8 cellular contexts compared by ENCODE assay signal in genomic region chr6:33313709-33314514, GRCh38. TPM values are rescaled to one million over a fixed set of nuclear protein-coding genes. Genes with fewer than 3 reads are reported as not detected.
DNase-seq lines count a peak whose midpoint lies in the region; ATAC-seq and TF ChIP-seq lines count a peak whose summit lies in the region.

Gene TAPBP, minus strand, starts transcription at chr6:33314078. Its CDS starts 37 bp downstream, at chr6:33314041.

- peaks cover 31 to 61% (median 48%) of the 10 kb centered on the region in 11 experiments; a peak in 21 of 22 replicates for H4K20me1 ChIP-seq in BLaER1 treated with 17β-estradiol and CSF1 and Interleukin-3, amounts not matched to agents 10 nM and 100 nM

- H3K36me3 ChIP-seq in BLaER1 treated with 17β-estradiol and CSF1 and Interleukin-3, amounts not matched to agents 10 nM and 100 nM = peaks cover 24 to 48% (median 38%) of the 10 kb centered on the region in 11 experiments
- H3K36me3 ChIP-seq in adipocyte (ENCODE audit: control insufficient read depth, insufficient read depth, low read length, severe bottlenecking) (peaks cover 5% of the 10 kb centered on the region), heart left ventricle (peaks cover 0 to 38% (median 27%) of the 10 kb centered on the region in 9 donors), trophoblast cell (ENCODE audit: control insufficient read depth in 1 of 2, insufficient read depth in 2 of 2, low read length in 2 of 2) (peaks cover 13 to 15% of the 10 kb centered on the region in 2 experiments), transverse colon (peaks cover 0 to 11% (median 0%) of the 10 kb centered on the region in 4 donors)

- peak within 1 kb of the TSS; percentile 64 for H3K14ac ChIP-seq in trophoblast cell (ENCODE audit: low read length)

- H4K8ac ChIP-seq in trophoblast cell (ENCODE audit: low read depth, low read length) = peak within 1 kb of the TSS; percentile 63

- TF ChIP-seq POLR2A in heart left ventricle (IDR thresholded peaks at IDR 0.05) (peak in 1 of 2 donors; percentile 34), transverse colon (IDR thresholded peaks at IDR 0.05) (peak; percentile 76)

- in situ Hi-C loops in transverse colon (cut with MboI; ENCODE audit: low pct_ligation_motif_present in 1 of 4, low pct_unique_long_range_greater_than_20kb in 1 of 4, low sequenced_read_pairs in 3 of 4) = no loop called here

- H4K91ac ChIP-seq in trophoblast cell (ENCODE audit: low read depth, low read length) = peak within 1 kb of the TSS; percentile 78

- H3K9me3 ChIP-seq in BLaER1 treated with 17β-estradiol and CSF1 and Interleukin-3, amounts not matched to agents 10 nM and 100 nM (replicated peaks in 1 of 11) = no peaks in the 10 kb centered on the region
- H3K9me3 ChIP-seq in adipocyte (ENCODE audit: control insufficient read depth, low read length) (no peaks in the 10 kb centered on the region), heart left ventricle (no peaks in the 10 kb centered on the region), trophoblast cell (ENCODE audit: insufficient read depth, low read depth, low read length) (no peaks in the 10 kb centered on the region), transverse colon (no peaks in the 10 kb centered on the region)

- intact Hi-C loops in heart left ventricle (cut with DNase I) (loop anchor here in 2 of 10 donors (2.0 to 5.0 kb wide), 2 partner anchors 15 to 37 kb away; partner anchors contain the start of genes RGL2 (in 2 of the 2) and B3GALT4 (in 1 of the 2)), transverse colon (cut with DNase I; ENCODE audit: low total_unique reads) (loop anchor here (10.0 kb wide), 1 partner anchor 101 kb away; the partner anchor contains the start of genes CUTA and PHF1)

- H2AFZ ChIP-seq in trophoblast cell (ENCODE audit: insufficient read depth, low read length, poor library complexity) = peak within 1 kb of the TSS; percentile 24

- TF ChIP-seq EP300 in transverse colon (IDR thresholded peaks at IDR 0.05; ENCODE audit: low read depth) = no peak

- H2AK5ac ChIP-seq in trophoblast cell (ENCODE audit: low read length) = peak within 1 kb of the TSS; percentile 49

- DNase-seq in HuH-7 (ENCODE audit: low spot score) (peak; percentile 53), T-helper 1 cell (peak; percentile 77 to 86 (median 83)), adipocyte (ENCODE audit: low read depth) (peak; percentile 87), heart left ventricle (peak; percentile 62 to 77 (median 71)), trophoblast cell (peak; percentile 76 to 82), transverse colon (peak; percentile 77)

- H3K4ac ChIP-seq in trophoblast cell (ENCODE audit: low read depth, low read length) = peak within 1 kb of the TSS; percentile 11

- H3K9ac ChIP-seq in BLaER1 treated with 17β-estradiol and CSF1 and Interleukin-3, amounts not matched to agents 10 nM and 100 nM = peak within 1 kb of the TSS; percentile 90 to 97 (median 92)
- H3K9ac ChIP-seq in adipocyte (ENCODE audit: low read length) (peak within 1 kb of the TSS; percentile 99), trophoblast cell (ENCODE audit: low read length) (peak within 1 kb of the TSS; percentile 88)

- peak within 1 kb of the TSS; percentile 33 for H2BK120ac ChIP-seq in trophoblast cell (ENCODE audit: insufficient read depth, low read length, poor library complexity)

- H3K79me1 ChIP-seq in trophoblast cell (ENCODE audit: low read length) = peaks cover 18% of the 10 kb centered on the region

- no peak within 1 kb of the TSS for H2BK12ac ChIP-seq in trophoblast cell (ENCODE audit: low read length)

- peak within 1 kb of the TSS; percentile 75 to 91 (median 84) for H3K4me3 ChIP-seq in BLaER1 treated with 17β-estradiol and CSF1 and Interleukin-3, amounts not matched to agents 10 nM and 100 nM
- peak within 1 kb of the TSS; percentile 95 for H3K4me3 ChIP-seq in adipocyte (ENCODE audit: low read length)
- peak within 1 kb of the TSS; percentile 64 to 99 (median 93) for H3K4me3 ChIP-seq in heart left ventricle
- peak within 1 kb of the TSS; percentile 84 for H3K4me3 ChIP-seq in trophoblast cell (ENCODE audit: low read depth, low read length)
- peak within 1 kb of the TSS; percentile 52 to 94 (median 71) for H3K4me3 ChIP-seq in transverse colon

- peaks cover 50 to 60% (median 57%) of the 10 kb centered on the region in 10 experiments for H3K4me1 ChIP-seq in BLaER1 treated with 17β-estradiol and CSF1 and Interleukin-3, amounts not matched to agents 10 nM and 100 nM
- H3K4me1 ChIP-seq in adipocyte (ENCODE audit: control insufficient read depth, insufficient read depth, low read length) (peaks cover 32% of the 10 kb centered on the region), heart left ventricle (peaks cover 0 to 72% (median 39%) of the 10 kb centered on the region in 12 donors), trophoblast cell (ENCODE audit: control insufficient read depth in 1 of 2, insufficient read depth in 2 of 2, low read length in 2 of 2) (peaks cover 14 to 23% of the 10 kb centered on the region in 2 experiments), transverse colon (peaks cover 23 to 54% (median 39%) of the 10 kb centered on the region in 4 donors)

- ATAC-seq in GM19395 (IDR thresholded peaks at IDR 0.05; ENCODE audit: unreplicated experiment) = peak; percentile 50
- ATAC-seq in heart left ventricle = peak; percentile 7 to 50 (median 16)

- peak within 1 kb of the TSS; percentile 31 for H4K12ac ChIP-seq in trophoblast cell (ENCODE audit: low read depth, low read length)

- H3K18ac ChIP-seq in trophoblast cell (ENCODE audit: low read length) = peak within 1 kb of the TSS; percentile 90

- no peak for TF ChIP-seq CTCF in heart left ventricle (IDR thresholded peaks at IDR 0.05)
- no peak for TF ChIP-seq CTCF in transverse colon (IDR thresholded peaks at IDR 0.05)

- H3K4me2 ChIP-seq in BLaER1 treated with 17β-estradiol and CSF1 and Interleukin-3, amounts not matched to agents 10 nM and 100 nM = peak within 1 kb of the TSS; percentile 85 to 100 (median 98)
- H3K4me2 ChIP-seq in trophoblast cell (ENCODE audit: low read length) = peak within 1 kb of the TSS; percentile 77

- no peak within 1 kb of the TSS for H3K23ac ChIP-seq in trophoblast cell (ENCODE audit: low read length)

- peak within 1 kb of the TSS; percentile 27 for H2BK5ac ChIP-seq in trophoblast cell (ENCODE audit: low read depth, low read length, poor library complexity)

- WGBS in heart left ventricle, 4 donors = 0 to 1% (median 1%) methylated on average over 41 to 47 of the region's 47 CpGs
- no CpG with 5 or more reads among the region's 47 CpGs for WGBS in trophoblast cell (ENCODE audit: extremely low coverage, insufficient coverage, insufficient read length)
- 0% methylated on average over 1 to 45 of the region's 47 CpGs for WGBS in transverse colon (ENCODE audit: low coverage in 1 of 2), 2 donors

- H3K27me3 ChIP-seq in BLaER1 treated with 17β-estradiol and CSF1 and Interleukin-3, amounts not matched to agents 10 nM and 100 nM = no peaks in the 10 kb centered on the region
- H3K27me3 ChIP-seq in adipocyte (replicated peaks; ENCODE audit: control insufficient read depth, insufficient read depth, low read length) (no peaks in the 10 kb centered on the region), heart left ventricle (no peaks in the 10 kb centered on the region), trophoblast cell (ENCODE audit: insufficient read depth, low read length) (no peaks in the 10 kb centered on the region), transverse colon (no peaks in the 10 kb centered on the region)

- peaks cover 12% of the 10 kb centered on the region for H3K79me2 ChIP-seq in trophoblast cell (ENCODE audit: control insufficient read depth, insufficient read depth, low read length, poor library complexity)

- peak within 1 kb of the TSS; percentile 88 to 99 (median 95) for H3K27ac ChIP-seq in BLaER1 treated with 17β-estradiol and CSF1 and Interleukin-3, amounts not matched to agents 10 nM and 100 nM
- H3K27ac ChIP-seq in heart left ventricle = peak within 1 kb of the TSS; percentile 85 to 99 (median 97)
- peak within 1 kb of the TSS; percentile 65 for H3K27ac ChIP-seq in trophoblast cell (ENCODE audit: low read depth, low read length)
- H3K27ac ChIP-seq in transverse colon = peak within 1 kb of the TSS; percentile 95 to 99 (median 98)

RNA-seq across cellular contexts. Expression of gene TAPBP, which starts in this region (rescaled TPM):
- total RNA-seq in heart left ventricle (100 to 1,000 TPM in 5 of 9 donors, 10 to 100 TPM in 4; 51.6 to 248 (median 107) TPM), transverse colon (100 to 1,000 TPM; 175 to 423 (median 217) TPM)
- polyA plus RNA-seq in heart left ventricle = 10 to 100 TPM; 28.3 to 36.9 TPM
- polyA plus RNA-seq in trophoblast cell (2013) = 62.9 and 65.4 TPM in 2 replicates

Comparison
In these comparisons a context has a peak if more than half of its experiments do, and no peak if none do; other contexts are left out.
1. Peak in every context shown above with its lines: DNase-seq, ATAC-seq, H3K4me3 ChIP-seq and H3K27ac ChIP-seq.